Comparison of ENCODE assay signal across 14 cellular contexts in the genomic region with DNA sequence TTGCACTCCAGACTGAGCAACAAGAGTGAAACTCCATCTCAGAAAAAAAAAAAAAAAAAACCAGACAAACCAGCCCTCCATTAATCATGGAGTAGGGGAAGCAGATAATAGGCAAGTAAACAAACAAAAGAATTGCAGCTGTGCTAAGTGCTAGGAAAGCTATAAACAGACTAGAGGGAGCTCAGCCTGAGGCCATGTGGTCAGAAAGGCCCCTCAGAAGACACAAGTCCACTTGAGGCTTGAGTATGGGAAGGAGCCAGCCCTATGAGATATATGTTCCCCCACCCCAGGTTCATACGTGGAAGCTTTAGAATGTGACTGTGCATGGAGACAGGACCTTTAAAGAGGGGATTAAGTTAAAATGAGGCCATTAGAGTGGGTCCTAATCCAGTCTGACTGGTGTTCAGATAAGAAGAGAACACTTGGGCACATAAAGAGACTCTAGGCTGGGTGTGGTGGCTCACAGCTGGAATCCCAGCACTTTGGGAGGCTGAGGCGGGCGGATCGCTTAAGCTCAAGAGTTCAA.
DNase-seq lines count a peak whose midpoint lies in the region; FAIRE-seq and TF ChIP-seq lines count a peak whose summit lies in the region.
"Had no signal": no experiment of that assay in that cellular context is flagged by ENCODE, and none has a peak within 500 bp of the region (broad histone marks: within the 10 kb centered on the region; RNA-seq: fewer than 3 reads in every experiment).

No MANE protein-coding gene starts in this region.

- no peak for FAIRE-seq in endothelial cell of umbilical vein (lab: Jason Lieb, UNC)
- FAIRE-seq: GM18507 had no signal

- 90% methylated on average over 3 of the region's 4 CpGs for WGBS in mammary epithelial cell (ENCODE audit: low coverage, missing lambda C conversion rate)

- CTCF ChIA-PET in mammary epithelial cell (lab: Charles Lee; ENCODE audit: low non-redundant PET) (no interaction called here), endothelial cell of umbilical vein (lab: Charles Lee) (interaction anchor here (0.7 to 1.2 kb wide), 3 partner anchors 15 to 216 kb away, joined by 3 read pairs; no protein-coding TSS in a partner anchor)

- no peaks in the 10 kb centered on the region for H3K9me3 Mint-ChIP-seq in type B pancreatic cell
- H3K9me3 Mint-ChIP-seq: activated T-helper 2 cell treated with anti-CD3 and anti-CD28 coated beads, Interferon-gamma antibody, Interleukin-2, Interleukin-4, amounts not matched to agents 10 μg/mL and 5 μg/mL and 100 μg/mL, durations not matched to agents 14 hours and 24 hours and 36 hours had no signal

- H3K9me1 ChIP-seq in endothelial cell of umbilical vein (replicated peaks; ENCODE audit: control insufficient read depth, extremely low read depth, insufficient read depth, low read length) = no peaks in the 10 kb centered on the region

- peaks cover 14% of the 10 kb centered on the region for H3K36me3 Mint-ChIP-seq in type B pancreatic cell

- H2AFZ ChIP-seq in mammary epithelial cell (ENCODE audit: low read depth, low read length) = no peak overlapping the region
- H2AFZ ChIP-seq in endothelial cell of umbilical vein (ENCODE audit: low read depth, low read length) = no peak overlapping the region

- H3K4me2 ChIP-seq in mammary epithelial cell (ENCODE audit: insufficient read depth, low read depth, low read length) (no peak overlapping the region), endothelial cell of umbilical vein (ENCODE audit: insufficient read depth, low read length) (no peak overlapping the region)

- H3K9ac ChIP-seq in mammary epithelial cell (ENCODE audit: insufficient read depth, low read length) = no peak overlapping the region
- H3K9ac ChIP-seq in endothelial cell of umbilical vein (replicated peaks; ENCODE audit: extremely low read depth, insufficient read depth, low read length) = no peak overlapping the region

- DNase-seq in mammary epithelial cell (peak; percentile 4), breast epithelium (ENCODE audit: low spot score in 2 of 2) (no peak), NCI-H2196 treated with DMSO at 0.1 percent for 48 hours (lab: John Stamatoyannopoulos, UW; ENCODE audit: unreplicated experiment) (peak; percentile 33), endothelial cell of umbilical vein (ENCODE audit: low read depth, low spot score) (peak; percentile 40), type B pancreatic cell (ENCODE audit: extremely low spot score, unreplicated experiment) (no peak), dedifferentiated amniotic fluid mesenchymal stem cell (ENCODE audit: extremely low spot score) (no peak), OCI-M2 (lab: John Stamatoyannopoulos, UW; ENCODE audit: unreplicated experiment) (no peak), left ventricle myocardium inferior (no peak)
- DNase-seq: activated CD4-positive, alpha-beta T cell treated with anti-CD3 and anti-CD28 coated beads for 4 hours; stimulated activated CD4-positive, alpha-beta T cell treated with anti-CD3 and anti-CD28 coated beads, Interleukin-2, amount 100 ng/mL, for 24 hours; stimulated activated naive CD4-positive, alpha-beta T cell; T-helper 1 cell had no signal

- peak overlapping the region; percentile 83 for H3K27ac Mint-ChIP-seq in type B pancreatic cell
- H3K27ac Mint-ChIP-seq: activated T-helper 2 cell treated with anti-CD3 and anti-CD28 coated beads, Interferon-gamma antibody, Interleukin-2, Interleukin-4, amounts not matched to agents 10 μg/mL and 5 μg/mL and 100 μg/mL, durations not matched to agents 14 hours and 24 hours and 36 hours had no signal

- H3K36me3 ChIP-seq in mammary epithelial cell (ENCODE audit: insufficient read depth, low read length) (no peaks in the 10 kb centered on the region), breast epithelium (no peaks in the 10 kb centered on the region), endothelial cell of umbilical vein (ENCODE audit: control insufficient read depth in 2 of 2, extremely low read depth in 1 of 2, insufficient read depth in 2 of 2, low read length in 2 of 2) (no peaks in the 10 kb centered on the region), left ventricle myocardium inferior (peaks cover 10% of the 10 kb centered on the region)

- H3K4me3 ChIP-seq in mammary epithelial cell (replicated peaks in 1 of 3; ENCODE audit: insufficient read depth in 1 of 3, low read depth in 2 of 3, low read length in 3 of 3) = no peak overlapping the region
- no peak overlapping the region for H3K4me3 ChIP-seq in breast epithelium
- H3K4me3 ChIP-seq in endothelial cell of umbilical vein (replicated peaks in 1 of 3; ENCODE audit: insufficient read depth in 1 of 3, low read depth in 1 of 3, low read length in 3 of 3) = no peak overlapping the region
- no peak overlapping the region for H3K4me3 ChIP-seq in left ventricle myocardium inferior

- H3K4me3 Mint-ChIP-seq in type B pancreatic cell = no peak overlapping the region

- intact Hi-C loops in mammary epithelial cell (cut with micrococcal nuclease) = no loop called here
- intact Hi-C loops in breast epithelium (cut with DNase I; ENCODE audit: low total_unique reads) = no loop called here
- intact Hi-C loops in endothelial cell of umbilical vein (cut with micrococcal nuclease) = no loop called here
- intact Hi-C loops in left ventricle myocardium inferior (cut with micrococcal nuclease) = no loop called here

- in situ Hi-C loops in mammary epithelial cell (cut with MboI; ENCODE audit: low sequenced_read_pairs in 2 of 2) = no loop called here

- no peaks in the 10 kb centered on the region for H3K27me3 Mint-ChIP-seq in type B pancreatic cell

- POLR2A ChIA-PET in endothelial cell of umbilical vein (lab: Charles Lee) = interaction anchor here (0.6 kb wide), 2 partner anchors 59 to 200 kb away, joined by 3 read pairs; no protein-coding TSS in a partner anchor

- dilution Hi-C loops in mammary epithelial cell (cut with HindIII; ENCODE audit: low sequenced_read_pairs) (no loop called here), endothelial cell of umbilical vein (cut with MboI; ENCODE audit: extremely low pct_ligation_motif_present, low sequenced_read_pairs) (no loop called here)

- TF ChIP-seq POLR2A in breast epithelium (IDR thresholded peaks at IDR 0.05) (no peak), endothelial cell of umbilical vein (IDR thresholded peaks at IDR 0.05; ENCODE audit: low read depth, low read length) (no peak)

- H4K20me1 ChIP-seq in mammary epithelial cell (ENCODE audit: insufficient read depth, low read length) = no peaks in the 10 kb centered on the region
- no peaks in the 10 kb centered on the region for H4K20me1 ChIP-seq in endothelial cell of umbilical vein (replicated peaks; ENCODE audit: control insufficient read depth, extremely low read depth, insufficient read depth, low read length)

- H3K4me1 ChIP-seq in mammary epithelial cell (ENCODE audit: insufficient read depth, low read length) (no peaks in the 10 kb centered on the region), breast epithelium (no peaks in the 10 kb centered on the region), endothelial cell of umbilical vein (ENCODE audit: control insufficient read depth, extremely low read depth, insufficient read depth, low read length) (no peaks in the 10 kb centered on the region), left ventricle myocardium inferior (no peaks in the 10 kb centered on the region)

- no peak for TF ChIP-seq CTCF in mammary epithelial cell (conservative IDR thresholded peaks at IDR 0.05 in 1 of 2, IDR thresholded peaks at IDR 0.05 in 1 of 2; ENCODE audit: extremely low read depth in 1 of 2, insufficient read depth in 1 of 2, low read depth in 1 of 2, low read length in 2 of 2)
- no peak for TF ChIP-seq CTCF in breast epithelium (IDR thresholded peaks at IDR 0.05)
- TF ChIP-seq CTCF in endothelial cell of umbilical vein (IDR thresholded peaks at IDR 0.05; ENCODE audit: extremely low read depth in 1 of 2, insufficient read depth in 1 of 2, low read depth in 1 of 2, low read length in 2 of 2) = no peak
- no peak for TF ChIP-seq CTCF in type B pancreatic cell (conservative IDR thresholded peaks at IDR 0.05)
- TF ChIP-seq CTCF in left ventricle myocardium inferior (IDR thresholded peaks at IDR 0.05; ENCODE audit: borderline replicate concordance) = no peak

- BruUV-seq in mammary epithelial cell (replicated peaks; lab: Mats Ljungman, UMichigan) = no TSS peak
- BruUV-seq in endothelial cell of umbilical vein (replicated peaks; lab: Mats Ljungman, UMichigan) = no TSS peak

- peaks cover 9% of the 10 kb centered on the region for H3K4me1 Mint-ChIP-seq in type B pancreatic cell (ENCODE audit: unreplicated experiment)

- H3K27me3 ChIP-seq in mammary epithelial cell (ENCODE audit: insufficient read depth, low read length) (no peaks in the 10 kb centered on the region), breast epithelium (no peaks in the 10 kb centered on the region), endothelial cell of umbilical vein (ENCODE audit: control insufficient read depth in 2 of 2, insufficient read depth in 2 of 2, low read length in 2 of 2) (no peaks in the 10 kb centered on the region), left ventricle myocardium inferior (ENCODE audit: low read depth) (no peaks in the 10 kb centered on the region)

- no peak overlapping the region for H3K27ac ChIP-seq in mammary epithelial cell (ENCODE audit: insufficient read depth, low read depth, low read length)
- H3K27ac ChIP-seq in breast epithelium = no peak overlapping the region
- H3K27ac ChIP-seq in endothelial cell of umbilical vein (ENCODE audit: insufficient read depth, low read depth, low read length) = no peak overlapping the region
- H3K27ac ChIP-seq in left ventricle myocardium inferior (replicated peaks) = no peak overlapping the region

- no peaks in the 10 kb centered on the region for H3K9me3 ChIP-seq in mammary epithelial cell (replicated peaks; ENCODE audit: insufficient read depth, low read length)
- H3K9me3 ChIP-seq in breast epithelium = no peaks in the 10 kb centered on the region
- H3K9me3 ChIP-seq in endothelial cell of umbilical vein (replicated peaks; ENCODE audit: control insufficient read depth, insufficient read depth, low read length) = no peaks in the 10 kb centered on the region
- H3K9me3 ChIP-seq in left ventricle myocardium inferior (replicated peaks) = peaks cover 4% of the 10 kb centered on the region

- no peaks in the 10 kb centered on the region for H3K79me2 ChIP-seq in mammary epithelial cell (ENCODE audit: insufficient read depth, low read length)
- H3K79me2 ChIP-seq in endothelial cell of umbilical vein (ENCODE audit: control insufficient read depth, insufficient read depth, low read length) = no peaks in the 10 kb centered on the region

TF ChIP-seq in endothelial cell of umbilical vein, 7 proteins besides CTCF, POLR2A, EP300 and RAD21 (continues in another document):
- TF ChIP-seq JUN (IDR thresholded peaks at IDR 0.05; ENCODE audit: borderline replicate concordance, insufficient read depth, insufficient read length, low read depth) (no peak), MYC (IDR thresholded peaks at IDR 0.05; ENCODE audit: low read depth, low read length) (no peak), EZH2 (IDR thresholded peaks at IDR 0.05; ENCODE audit: borderline replicate concordance, low read depth, low read length, severe bottlenecking) (no peak), GATA2 (IDR thresholded peaks at IDR 0.05; ENCODE audit: insufficient read depth, insufficient read length, low read depth, low read length) (no peak), POLR2AphosphoS5 (IDR thresholded peaks at IDR 0.05; ENCODE audit: insufficient read depth, low read depth, low read length) (no peak)

Comparison
In these comparisons a context has a peak if more than half of its experiments do, and no peak if none do; other contexts are left out.
1. DNase-seq: peak in mammary epithelial cell (single experiment), NCI-H2196 treated with DMSO at 0.1 percent for 48 hours (single experiment) and endothelial cell of umbilical vein (single experiment); none in breast epithelium (0 of 2), type B pancreatic cell (single experiment), dedifferentiated amniotic fluid mesenchymal stem cell (single experiment), OCI-M2 (single experiment) and left ventricle myocardium inferior (single experiment).